ENCODE assay signal across 8 cellular contexts in genomic region chr3:141876891-141877561, GRCh38. TPM values are rescaled to one million over a fixed set of nuclear protein-coding genes. Genes with fewer than 3 reads are reported as not detected.
DNase-seq lines count a peak whose midpoint lies in the region; ATAC-seq and TF ChIP-seq lines count a peak whose summit lies in the region.

No MANE protein-coding gene starts in this region.

- H3K27ac Mint-ChIP-seq in activated naive CD4-positive, alpha-beta T cell treated with anti-CD3 and anti-CD28 coated beads, Interleukin-2, amount 10 ng/mL, durations not matched to agents 7 days and 5 days, result peak overlapping the region; percentile 95

- H3K27ac ChIP-seq in RWPE1 (peak overlapping the region; percentile 100), osteoblast (ENCODE audit: low read depth, low read length) (peak overlapping the region; percentile 85), thoracic aorta (peak overlapping the region; percentile 100)

- no peaks in the 10 kb centered on the region for H3K27me3 ChIP-seq in osteoblast (ENCODE audit: insufficient read depth, low read length)
- H3K27me3 ChIP-seq in thoracic aorta (replicated peaks; ENCODE audit: insufficient read depth), result no peaks in the 10 kb centered on the region

- peaks cover 4% of the 10 kb centered on the region for H3K27me3 Mint-ChIP-seq in activated naive CD4-positive, alpha-beta T cell treated with anti-CD3 and anti-CD28 coated beads, Interleukin-2, amount 10 ng/mL, durations not matched to agents 7 days and 5 days

- peaks cover 54% of the 10 kb centered on the region for H3K4me1 Mint-ChIP-seq in activated naive CD4-positive, alpha-beta T cell treated with anti-CD3 and anti-CD28 coated beads, Interleukin-2, amount 10 ng/mL, durations not matched to agents 7 days and 5 days

- H3K9me3 ChIP-seq in osteoblast (ENCODE audit: low read depth, low read length) (no peaks in the 10 kb centered on the region), thoracic aorta (no peaks in the 10 kb centered on the region)

- H3K4me3 ChIP-seq in osteoblast (ENCODE audit: insufficient read depth, low read length), result peak overlapping the region; percentile 93
- H3K4me3 ChIP-seq in thoracic aorta, result peak overlapping the region; percentile 99

- H3K9me3 Mint-ChIP-seq in activated naive CD4-positive, alpha-beta T cell treated with anti-CD3 and anti-CD28 coated beads, Interleukin-2, amount 10 ng/mL, durations not matched to agents 7 days and 5 days, result no peaks in the 10 kb centered on the region

- peak; percentile 20 for ATAC-seq in GM19025 (IDR thresholded peaks at IDR 0.05; ENCODE audit: low read depth, unreplicated experiment)
- peak; percentile 14 for ATAC-seq in HG03175 (IDR thresholded peaks at IDR 0.05; ENCODE audit: unreplicated experiment)
- peak; percentile 12 for ATAC-seq in thoracic aorta (ENCODE audit: insufficient number of reproducible peaks, low FRiP score, low read depth)

- H3K36me3 ChIP-seq in osteoblast (ENCODE audit: insufficient read depth, low read length) (no peaks in the 10 kb centered on the region), thoracic aorta (no peaks in the 10 kb centered on the region)

- peaks cover 49% of the 10 kb centered on the region for H3K79me2 ChIP-seq in osteoblast (ENCODE audit: insufficient read depth, low read length)

- CTCF ChIA-PET in RWPE1 (lab: Yijun Ruan, JAX), result interaction anchor here (0.7 to 2.7 kb wide), 3 partner anchors 13 to 149 kb away, joined by 3 to 37 read pairs (median 4); partner anchors contain the start of gene RNF7
- CTCF ChIA-PET in activated naive CD4-positive, alpha-beta T cell treated with anti-CD3 and anti-CD28 coated beads, Interleukin-2, amount 10 ng/mL, durations not matched to agents 7 days and 5 days (lab: Charles Lee), result interaction anchor here (0.7 to 1.3 kb wide), 5 partner anchors 10 to 132 kb away, joined by 3 to 7 read pairs (median 4); no protein-coding TSS in a partner anchor

- H3K4me3 Mint-ChIP-seq in activated naive CD4-positive, alpha-beta T cell treated with anti-CD3 and anti-CD28 coated beads, Interleukin-2, amount 10 ng/mL, durations not matched to agents 7 days and 5 days, result peak overlapping the region; percentile 95

- H4K20me1 ChIP-seq in osteoblast (ENCODE audit: insufficient read depth, low read length), result peaks cover 3% of the 10 kb centered on the region

- H2AFZ ChIP-seq in osteoblast (ENCODE audit: low read length), result peak overlapping the region; percentile 87

- peaks cover 21% of the 10 kb centered on the region for H3K4me1 ChIP-seq in osteoblast (ENCODE audit: insufficient read depth, low read length)
- H3K4me1 ChIP-seq in thoracic aorta (ENCODE audit: control insufficient read depth in 1 of 2, low read depth in 2 of 2), result peaks cover 18 to 23% of the 10 kb centered on the region in 2 donors

- intact Hi-C loops in head of caudate nucleus (cut with DNase I), result loop anchor here (2.0 kb wide), 1 partner anchor 138 kb away; the partner anchor contains the start of gene RNF7

- TF ChIP-seq CTCF in RWPE1 (conservative IDR thresholded peaks at IDR 0.05; ENCODE audit: low read depth) (no peak), osteoblast (IDR thresholded peaks at IDR 0.05; ENCODE audit: extremely low read depth, low read depth, low read length) (no peak), thoracic aorta (IDR thresholded peaks at IDR 0.05) (no peak)

- peaks cover 16% of the 10 kb centered on the region for H3K36me3 Mint-ChIP-seq in activated naive CD4-positive, alpha-beta T cell treated with anti-CD3 and anti-CD28 coated beads, Interleukin-2, amount 10 ng/mL, durations not matched to agents 7 days and 5 days

- POLR2A ChIA-PET in RWPE1 (lab: Yijun Ruan, JAX; ENCODE audit: low non-redundant PET), result interaction anchor here (0.6 to 0.7 kb wide), 3 partner anchors 14 to 140 kb away, joined by 3 to 5 read pairs (median 3); partner anchors contain the start of gene RNF7

- peak overlapping the region; percentile 83 for H3K4me2 ChIP-seq in osteoblast (ENCODE audit: insufficient read depth, low read length)

- DNase-seq in AG20443 (ENCODE audit: low spot score), result peak; percentile 72
- peak; percentile 12 for DNase-seq in RWPE1 (ENCODE audit: low spot score)
- DNase-seq in activated naive CD4-positive, alpha-beta T cell treated with anti-CD3 and anti-CD28 coated beads, Interleukin-2, amount 10 ng/mL, durations not matched to agents 7 days and 5 days, result peak; percentile 70
- peak; percentile 9 to 81 (median 56) for DNase-seq in head of caudate nucleus
- DNase-seq in osteoblast (ENCODE audit: insufficient read length, low spot score, missing footprints), result peak; percentile 80
- DNase-seq in thoracic aorta (ENCODE audit: low spot score), result no peak

RNA-seq across cellular contexts. Expression of gene ATP1B3, which starts 0.6 kb away (rescaled TPM):
- total RNA-seq in osteoblast, result 37.3 and 46.6 TPM in 2 replicates
- total RNA-seq in thoracic aorta, result 100 to 1,000 TPM in 1 of 2 donors, 10 to 100 TPM in 1; 78.7 to 106 TPM
